Comparison of ENCODE assay signal across 23 cellular contexts in genomic region chr4:142092941-142093340, GRCh38.
"Had no signal": no experiment of that assay in that cellular context is flagged by ENCODE, and none has a peak within 500 bp of the region (broad histone marks: within the 10 kb centered on the region; RNA-seq: fewer than 3 reads in every experiment).

No MANE protein-coding gene starts in this region.

- H3K27ac ChIP-seq: lower lobe of right lung, right lobe of liver had no signal

- H3K36me3 ChIP-seq: lower lobe of right lung, right lobe of liver had no signal

- H3K27me3 ChIP-seq: right lobe of liver had no signal

- DNase-seq: activated CD4-positive, alpha-beta memory T cell treated with anti-CD3 and anti-CD28 coated beads, Interleukin-2, amount 10 ng/mL, durations not matched to agents 7 days and 5 days; activated CD4-positive, alpha-beta T cell treated with anti-CD3 and anti-CD28 coated beads for 4 hours; activated CD4-positive, CD25-positive, alpha-beta regulatory T cell; activated CD8-positive, alpha-beta memory T cell treated with anti-CD3 and anti-CD28 coated beads, Interleukin-2, amount 10 ng/mL, durations not matched to agents 7 days and 5 days; activated gamma-delta T cell treated with Interleukin-2 at 50 U/mL for 16 hours; aorta; cerebellar nuclear complex; cortex of kidney; endodermal cell; foreskin fibroblast; immature natural killer cell; lower lobe of right lung; naive B cell; nucleus accumbens; right lobe of liver; small intestine; stimulated activated CD4-positive, alpha-beta T cell treated with anti-CD3 and anti-CD28 coated beads, Interleukin-2, amount 100 ng/mL, for 24 hours; SW 1271; T-helper 17 cell had no signal

- H3K4me3 Mint-ChIP-seq: activated CD4-positive, alpha-beta memory T cell treated with anti-CD3 and anti-CD28 coated beads, Interleukin-2, amount 10 ng/mL, durations not matched to agents 7 days and 5 days; activated CD8-positive, alpha-beta memory T cell treated with anti-CD3 and anti-CD28 coated beads, Interleukin-2, amount 10 ng/mL, durations not matched to agents 7 days and 5 days; activated naive CD4-positive, alpha-beta T cell treated with anti-CD3 and anti-CD28 coated beads, Interleukin-2, amount 50 U/mL, for 24 hours; endodermal cell; immature natural killer cell; naive B cell; stimulated activated effector memory CD8-positive, alpha-beta T cell treated with anti-CD3 and anti-CD28 coated beads, Interleukin-12 subunit alpha, Interleukin-12 subunit beta, amount 100 ng/mL, for 72 hours; T-helper 17 cell; type B pancreatic cell had no signal

- H3K27me3 Mint-ChIP-seq: activated CD4-positive, alpha-beta memory T cell treated with anti-CD3 and anti-CD28 coated beads, Interleukin-2, amount 10 ng/mL, durations not matched to agents 7 days and 5 days; activated CD8-positive, alpha-beta memory T cell treated with anti-CD3 and anti-CD28 coated beads, Interleukin-2, amount 10 ng/mL, durations not matched to agents 7 days and 5 days; activated naive CD4-positive, alpha-beta T cell treated with anti-CD3 and anti-CD28 coated beads, Interleukin-2, amount 50 U/mL, for 24 hours; naive B cell; T-helper 17 cell; type B pancreatic cell had no signal

- H3K9me3 Mint-ChIP-seq: activated CD4-positive, alpha-beta memory T cell treated with anti-CD3 and anti-CD28 coated beads, Interleukin-2, amount 10 ng/mL, durations not matched to agents 7 days and 5 days; activated naive CD4-positive, alpha-beta T cell treated with anti-CD3 and anti-CD28 coated beads, Interleukin-2, amount 50 U/mL, for 24 hours; endodermal cell; naive B cell; stimulated activated effector memory CD8-positive, alpha-beta T cell treated with anti-CD3 and anti-CD28 coated beads, Interleukin-12 subunit alpha, Interleukin-12 subunit beta, amount 100 ng/mL, for 72 hours; type B pancreatic cell had no signal

- H3K27ac Mint-ChIP-seq: activated CD4-positive, alpha-beta memory T cell treated with anti-CD3 and anti-CD28 coated beads, Interleukin-2, amount 10 ng/mL, durations not matched to agents 7 days and 5 days; activated CD8-positive, alpha-beta memory T cell treated with anti-CD3 and anti-CD28 coated beads, Interleukin-2, amount 10 ng/mL, durations not matched to agents 7 days and 5 days; activated naive CD4-positive, alpha-beta T cell treated with anti-CD3 and anti-CD28 coated beads, Interleukin-2, amount 50 U/mL, for 24 hours; endodermal cell; immature natural killer cell; naive B cell; stimulated activated effector memory CD8-positive, alpha-beta T cell treated with anti-CD3 and anti-CD28 coated beads, Interleukin-12 subunit alpha, Interleukin-12 subunit beta, amount 100 ng/mL, for 72 hours; type B pancreatic cell had no signal

- H3K4me1 Mint-ChIP-seq: activated CD4-positive, alpha-beta memory T cell treated with anti-CD3 and anti-CD28 coated beads, Interleukin-2, amount 10 ng/mL, durations not matched to agents 7 days and 5 days; activated CD8-positive, alpha-beta memory T cell treated with anti-CD3 and anti-CD28 coated beads, Interleukin-2, amount 10 ng/mL, durations not matched to agents 7 days and 5 days; endodermal cell; immature natural killer cell; naive B cell; stimulated activated effector memory CD8-positive, alpha-beta T cell treated with anti-CD3 and anti-CD28 coated beads, Interleukin-12 subunit alpha, Interleukin-12 subunit beta, amount 100 ng/mL, for 72 hours had no signal

- H3K36me3 Mint-ChIP-seq: naive B cell, type B pancreatic cell had no signal

- ATAC-seq: activated CD8-positive, alpha-beta memory T cell treated with anti-CD3 and anti-CD28 coated beads, Interleukin-2, amount 10 ng/mL, durations not matched to agents 7 days and 5 days; left lobe of liver; lower lobe of right lung; right lobe of liver; stimulated activated effector memory CD8-positive, alpha-beta T cell treated with anti-CD3 and anti-CD28 coated beads, Interleukin-12 subunit alpha, Interleukin-12 subunit beta, amount 100 ng/mL, for 72 hours; T-helper 17 cell had no signal

- H3K9me3 ChIP-seq: lower lobe of right lung, right lobe of liver had no signal

- H3K4me1 ChIP-seq: lower lobe of right lung, right lobe of liver had no signal

- H3K4me3 ChIP-seq: lower lobe of right lung, right lobe of liver had no signal
